In the genomic region with DNA sequence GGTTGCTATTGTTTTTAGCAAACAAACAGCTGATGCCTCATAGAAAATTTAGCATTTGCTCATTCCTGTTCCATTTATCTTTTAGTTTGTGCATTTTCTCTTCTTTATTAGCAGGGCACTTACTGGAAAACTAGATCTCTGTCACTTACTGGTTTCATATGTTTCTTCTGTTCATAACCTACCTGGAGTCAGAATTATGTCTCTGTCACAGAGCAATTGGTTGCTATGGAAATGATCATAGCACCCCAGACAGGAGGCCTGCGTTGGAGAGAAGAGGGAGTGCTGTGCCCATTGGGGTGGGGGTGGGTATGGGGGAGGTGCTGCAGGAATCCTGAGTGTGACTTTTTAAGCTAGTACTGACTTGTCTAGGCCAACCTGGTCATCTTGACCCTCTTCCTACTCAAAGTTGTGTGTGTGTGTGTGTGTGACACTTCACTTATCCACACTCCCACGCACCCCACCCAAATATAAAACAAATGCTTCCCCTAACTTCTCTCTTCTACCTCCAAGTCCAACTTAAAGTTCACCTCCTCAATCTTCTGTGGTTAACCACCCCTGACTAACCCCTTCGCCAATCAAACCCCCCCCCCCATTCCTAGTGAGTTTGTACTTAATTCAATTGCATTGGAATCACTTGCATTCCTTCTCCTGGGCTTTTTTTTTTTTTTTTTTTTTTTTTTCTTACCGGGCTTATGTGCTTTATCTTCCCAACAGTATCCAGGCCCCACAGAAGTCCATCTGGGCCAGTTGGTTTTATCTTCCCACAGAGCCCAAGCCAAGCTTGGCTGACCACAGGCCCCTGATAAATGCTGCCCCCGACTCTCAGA, we compare ENCODE assay signal across 1 cellular context.
TF ChIP-seq lines count a peak whose summit lies in the region.

No MANE protein-coding gene starts in this region.

TF ChIP-seq in WTC11, 78 proteins besides CTCF, POLR2A, EP300 and RAD21 (continued from another document):
- TF ChIP-seq, protein P1, sequence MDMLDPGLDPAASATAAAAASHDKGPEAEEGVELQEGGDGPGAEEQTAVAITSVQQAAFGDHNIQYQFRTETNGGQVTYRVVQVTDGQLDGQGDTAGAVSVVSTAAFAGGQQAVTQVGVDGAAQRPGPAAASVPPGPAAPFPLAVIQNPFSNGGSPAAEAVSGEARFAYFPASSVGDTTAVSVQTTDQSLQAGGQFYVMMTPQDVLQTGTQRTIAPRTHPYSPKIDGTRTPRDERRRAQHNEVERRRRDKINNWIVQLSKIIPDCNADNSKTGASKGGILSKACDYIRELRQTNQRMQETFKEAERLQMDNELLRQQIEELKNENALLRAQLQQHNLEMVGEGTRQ (CRISPR knock-in tag; IDR thresholded peaks at IDR 0.05) = no peak
- TF ChIP-seq ZNF423 (CRISPR knock-in tag; IDR thresholded peaks at IDR 0.05) (no peak), ZNF671 (CRISPR knock-in tag; IDR thresholded peaks at IDR 0.05) (no peak), NFATC4 (CRISPR knock-in tag; IDR thresholded peaks at IDR 0.05) (no peak), ZNF281 (CRISPR knock-in tag; IDR thresholded peaks at IDR 0.05) (no peak), NR1H2 (CRISPR knock-in tag; IDR thresholded peaks at IDR 0.05) (no peak), RORB (CRISPR knock-in tag; IDR thresholded peaks at IDR 0.05) (no peak), ZNF121 (CRISPR knock-in tag; IDR thresholded peaks at IDR 0.05) (no peak), SMAD4 (CRISPR knock-in tag; IDR thresholded peaks at IDR 0.05) (no peak), TP53 (CRISPR knock-in tag; IDR thresholded peaks at IDR 0.05) (no peak)
- TF ChIP-seq, protein P2, sequence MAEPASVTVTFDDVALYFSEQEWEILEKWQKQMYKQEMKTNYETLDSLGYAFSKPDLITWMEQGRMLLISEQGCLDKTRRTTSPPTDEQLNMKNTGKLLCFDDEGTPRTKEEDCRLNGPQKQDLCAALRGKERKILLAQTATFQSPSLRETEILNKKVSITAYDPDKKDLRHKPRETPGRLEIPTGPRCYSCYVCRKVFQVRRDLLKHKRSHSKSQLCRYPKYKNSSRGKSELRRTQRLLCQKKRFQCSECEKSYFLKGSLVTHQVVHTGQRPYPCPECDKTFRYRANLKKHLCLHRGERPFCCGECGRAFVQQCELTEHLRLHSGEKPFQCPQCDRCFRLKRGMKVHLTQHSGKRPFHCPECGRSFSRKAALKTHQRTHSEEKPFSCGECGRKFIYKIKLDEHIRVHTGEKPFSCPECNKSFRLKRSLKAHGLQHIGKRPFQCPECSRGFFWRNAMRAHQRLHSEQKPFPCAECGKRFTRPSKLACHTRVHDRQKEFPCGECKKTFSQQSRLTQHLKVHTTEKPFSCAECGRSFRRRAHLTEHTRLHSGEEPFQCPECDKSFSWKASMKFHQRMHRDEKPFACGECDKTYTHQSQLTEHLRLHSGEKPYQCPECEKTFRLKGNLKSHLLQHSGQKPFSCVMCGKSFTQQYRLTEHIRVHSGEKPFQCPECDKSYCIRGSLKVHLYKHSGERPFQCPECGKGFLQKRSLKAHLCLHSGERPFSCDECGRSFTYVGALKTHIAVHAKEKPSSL (CRISPR knock-in tag; conservative IDR thresholded peaks at IDR 0.05) = no peak
- TF ChIP-seq, protein P3, sequence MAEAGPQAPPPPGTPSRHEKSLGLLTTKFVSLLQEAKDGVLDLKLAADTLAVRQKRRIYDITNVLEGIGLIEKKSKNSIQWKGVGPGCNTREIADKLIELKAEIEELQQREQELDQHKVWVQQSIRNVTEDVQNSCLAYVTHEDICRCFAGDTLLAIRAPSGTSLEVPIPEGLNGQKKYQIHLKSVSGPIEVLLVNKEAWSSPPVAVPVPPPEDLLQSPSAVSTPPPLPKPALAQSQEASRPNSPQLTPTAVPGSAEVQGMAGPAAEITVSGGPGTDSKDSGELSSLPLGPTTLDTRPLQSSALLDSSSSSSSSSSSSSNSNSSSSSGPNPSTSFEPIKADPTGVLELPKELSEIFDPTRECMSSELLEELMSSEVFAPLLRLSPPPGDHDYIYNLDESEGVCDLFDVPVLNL (CRISPR knock-in tag; IDR thresholded peaks at IDR 0.05; ENCODE audit: borderline replicate concordance, low read depth) = no peak
- TF ChIP-seq, protein P4, sequence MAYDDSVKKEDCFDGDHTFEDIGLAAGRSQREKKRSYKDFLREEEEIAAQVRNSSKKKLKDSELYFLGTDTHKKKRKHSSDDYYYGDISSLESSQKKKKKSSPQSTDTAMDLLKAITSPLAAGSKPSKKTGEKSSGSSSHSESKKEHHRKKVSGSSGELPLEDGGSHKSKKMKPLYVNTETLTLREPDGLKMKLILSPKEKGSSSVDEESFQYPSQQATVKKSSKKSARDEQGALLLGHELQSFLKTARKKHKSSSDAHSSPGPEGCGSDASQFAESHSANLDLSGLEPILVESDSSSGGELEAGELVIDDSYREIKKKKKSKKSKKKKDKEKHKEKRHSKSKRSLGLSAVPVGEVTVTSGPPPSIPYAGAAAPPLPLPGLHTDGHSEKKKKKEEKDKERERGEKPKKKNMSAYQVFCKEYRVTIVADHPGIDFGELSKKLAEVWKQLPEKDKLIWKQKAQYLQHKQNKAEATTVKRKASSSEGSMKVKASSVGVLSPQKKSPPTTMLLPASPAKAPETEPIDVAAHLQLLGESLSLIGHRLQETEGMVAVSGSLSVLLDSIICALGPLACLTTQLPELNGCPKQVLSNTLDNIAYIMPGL (CRISPR knock-in tag; IDR thresholded peaks at IDR 0.05) = no peak
- TF ChIP-seq, protein P5, sequence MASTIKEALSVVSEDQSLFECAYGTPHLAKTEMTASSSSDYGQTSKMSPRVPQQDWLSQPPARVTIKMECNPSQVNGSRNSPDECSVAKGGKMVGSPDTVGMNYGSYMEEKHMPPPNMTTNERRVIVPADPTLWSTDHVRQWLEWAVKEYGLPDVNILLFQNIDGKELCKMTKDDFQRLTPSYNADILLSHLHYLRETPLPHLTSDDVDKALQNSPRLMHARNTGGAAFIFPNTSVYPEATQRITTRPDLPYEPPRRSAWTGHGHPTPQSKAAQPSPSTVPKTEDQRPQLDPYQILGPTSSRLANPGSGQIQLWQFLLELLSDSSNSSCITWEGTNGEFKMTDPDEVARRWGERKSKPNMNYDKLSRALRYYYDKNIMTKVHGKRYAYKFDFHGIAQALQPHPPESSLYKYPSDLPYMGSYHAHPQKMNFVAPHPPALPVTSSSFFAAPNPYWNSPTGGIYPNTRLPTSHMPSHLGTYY (CRISPR knock-in tag; IDR thresholded peaks at IDR 0.05) = no peak
- TF ChIP-seq, protein P6, sequence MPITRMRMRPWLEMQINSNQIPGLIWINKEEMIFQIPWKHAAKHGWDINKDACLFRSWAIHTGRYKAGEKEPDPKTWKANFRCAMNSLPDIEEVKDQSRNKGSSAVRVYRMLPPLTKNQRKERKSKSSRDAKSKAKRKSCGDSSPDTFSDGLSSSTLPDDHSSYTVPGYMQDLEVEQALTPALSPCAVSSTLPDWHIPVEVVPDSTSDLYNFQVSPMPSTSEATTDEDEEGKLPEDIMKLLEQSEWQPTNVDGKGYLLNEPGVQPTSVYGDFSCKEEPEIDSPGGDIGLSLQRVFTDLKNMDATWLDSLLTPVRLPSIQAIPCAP (CRISPR knock-in tag; IDR thresholded peaks at IDR 0.05) = no peak
- TF ChIP-seq, protein P7, sequence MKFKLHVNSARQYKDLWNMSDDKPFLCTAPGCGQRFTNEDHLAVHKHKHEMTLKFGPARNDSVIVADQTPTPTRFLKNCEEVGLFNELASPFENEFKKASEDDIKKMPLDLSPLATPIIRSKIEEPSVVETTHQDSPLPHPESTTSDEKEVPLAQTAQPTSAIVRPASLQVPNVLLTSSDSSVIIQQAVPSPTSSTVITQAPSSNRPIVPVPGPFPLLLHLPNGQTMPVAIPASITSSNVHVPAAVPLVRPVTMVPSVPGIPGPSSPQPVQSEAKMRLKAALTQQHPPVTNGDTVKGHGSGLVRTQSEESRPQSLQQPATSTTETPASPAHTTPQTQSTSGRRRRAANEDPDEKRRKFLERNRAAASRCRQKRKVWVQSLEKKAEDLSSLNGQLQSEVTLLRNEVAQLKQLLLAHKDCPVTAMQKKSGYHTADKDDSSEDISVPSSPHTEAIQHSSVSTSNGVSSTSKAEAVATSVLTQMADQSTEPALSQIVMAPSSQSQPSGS (CRISPR knock-in tag; IDR thresholded peaks at IDR 0.05; ENCODE audit: borderline replicate concordance, low read depth) = no peak
- TF ChIP-seq, protein P8, sequence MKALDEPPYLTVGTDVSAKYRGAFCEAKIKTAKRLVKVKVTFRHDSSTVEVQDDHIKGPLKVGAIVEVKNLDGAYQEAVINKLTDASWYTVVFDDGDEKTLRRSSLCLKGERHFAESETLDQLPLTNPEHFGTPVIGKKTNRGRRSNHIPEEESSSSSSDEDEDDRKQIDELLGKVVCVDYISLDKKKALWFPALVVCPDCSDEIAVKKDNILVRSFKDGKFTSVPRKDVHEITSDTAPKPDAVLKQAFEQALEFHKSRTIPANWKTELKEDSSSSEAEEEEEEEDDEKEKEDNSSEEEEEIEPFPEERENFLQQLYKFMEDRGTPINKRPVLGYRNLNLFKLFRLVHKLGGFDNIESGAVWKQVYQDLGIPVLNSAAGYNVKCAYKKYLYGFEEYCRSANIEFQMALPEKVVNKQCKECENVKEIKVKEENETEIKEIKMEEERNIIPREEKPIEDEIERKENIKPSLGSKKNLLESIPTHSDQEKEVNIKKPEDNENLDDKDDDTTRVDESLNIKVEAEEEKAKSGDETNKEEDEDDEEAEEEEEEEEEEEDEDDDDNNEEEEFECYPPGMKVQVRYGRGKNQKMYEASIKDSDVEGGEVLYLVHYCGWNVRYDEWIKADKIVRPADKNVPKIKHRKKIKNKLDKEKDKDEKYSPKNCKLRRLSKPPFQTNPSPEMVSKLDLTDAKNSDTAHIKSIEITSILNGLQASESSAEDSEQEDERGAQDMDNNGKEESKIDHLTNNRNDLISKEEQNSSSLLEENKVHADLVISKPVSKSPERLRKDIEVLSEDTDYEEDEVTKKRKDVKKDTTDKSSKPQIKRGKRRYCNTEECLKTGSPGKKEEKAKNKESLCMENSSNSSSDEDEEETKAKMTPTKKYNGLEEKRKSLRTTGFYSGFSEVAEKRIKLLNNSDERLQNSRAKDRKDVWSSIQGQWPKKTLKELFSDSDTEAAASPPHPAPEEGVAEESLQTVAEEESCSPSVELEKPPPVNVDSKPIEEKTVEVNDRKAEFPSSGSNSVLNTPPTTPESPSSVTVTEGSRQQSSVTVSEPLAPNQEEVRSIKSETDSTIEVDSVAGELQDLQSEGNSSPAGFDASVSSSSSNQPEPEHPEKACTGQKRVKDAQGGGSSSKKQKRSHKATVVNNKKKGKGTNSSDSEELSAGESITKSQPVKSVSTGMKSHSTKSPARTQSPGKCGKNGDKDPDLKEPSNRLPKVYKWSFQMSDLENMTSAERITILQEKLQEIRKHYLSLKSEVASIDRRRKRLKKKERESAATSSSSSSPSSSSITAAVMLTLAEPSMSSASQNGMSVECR (CRISPR knock-in tag; IDR thresholded peaks at IDR 0.05; ENCODE audit: borderline replicate concordance) = no peak
- TF ChIP-seq, protein P9, sequence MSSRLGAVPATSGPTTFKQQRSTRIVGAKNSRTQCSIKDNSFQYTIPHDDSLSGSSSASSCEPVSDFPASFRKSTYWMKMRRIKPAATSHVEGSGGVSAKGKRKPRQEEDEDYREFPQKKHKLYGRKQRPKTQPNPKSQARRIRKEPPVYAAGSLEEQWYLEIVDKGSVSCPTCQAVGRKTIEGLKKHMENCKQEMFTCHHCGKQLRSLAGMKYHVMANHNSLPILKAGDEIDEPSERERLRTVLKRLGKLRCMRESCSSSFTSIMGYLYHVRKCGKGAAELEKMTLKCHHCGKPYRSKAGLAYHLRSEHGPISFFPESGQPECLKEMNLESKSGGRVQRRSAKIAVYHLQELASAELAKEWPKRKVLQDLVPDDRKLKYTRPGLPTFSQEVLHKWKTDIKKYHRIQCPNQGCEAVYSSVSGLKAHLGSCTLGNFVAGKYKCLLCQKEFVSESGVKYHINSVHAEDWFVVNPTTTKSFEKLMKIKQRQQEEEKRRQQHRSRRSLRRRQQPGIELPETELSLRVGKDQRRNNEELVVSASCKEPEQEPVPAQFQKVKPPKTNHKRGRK (CRISPR knock-in tag; IDR thresholded peaks at IDR 0.05; ENCODE audit: borderline replicate concordance) = no peak
TF ChIP-seq in WTC11: peak in this region for 0.
